In the genomic region with DNA sequence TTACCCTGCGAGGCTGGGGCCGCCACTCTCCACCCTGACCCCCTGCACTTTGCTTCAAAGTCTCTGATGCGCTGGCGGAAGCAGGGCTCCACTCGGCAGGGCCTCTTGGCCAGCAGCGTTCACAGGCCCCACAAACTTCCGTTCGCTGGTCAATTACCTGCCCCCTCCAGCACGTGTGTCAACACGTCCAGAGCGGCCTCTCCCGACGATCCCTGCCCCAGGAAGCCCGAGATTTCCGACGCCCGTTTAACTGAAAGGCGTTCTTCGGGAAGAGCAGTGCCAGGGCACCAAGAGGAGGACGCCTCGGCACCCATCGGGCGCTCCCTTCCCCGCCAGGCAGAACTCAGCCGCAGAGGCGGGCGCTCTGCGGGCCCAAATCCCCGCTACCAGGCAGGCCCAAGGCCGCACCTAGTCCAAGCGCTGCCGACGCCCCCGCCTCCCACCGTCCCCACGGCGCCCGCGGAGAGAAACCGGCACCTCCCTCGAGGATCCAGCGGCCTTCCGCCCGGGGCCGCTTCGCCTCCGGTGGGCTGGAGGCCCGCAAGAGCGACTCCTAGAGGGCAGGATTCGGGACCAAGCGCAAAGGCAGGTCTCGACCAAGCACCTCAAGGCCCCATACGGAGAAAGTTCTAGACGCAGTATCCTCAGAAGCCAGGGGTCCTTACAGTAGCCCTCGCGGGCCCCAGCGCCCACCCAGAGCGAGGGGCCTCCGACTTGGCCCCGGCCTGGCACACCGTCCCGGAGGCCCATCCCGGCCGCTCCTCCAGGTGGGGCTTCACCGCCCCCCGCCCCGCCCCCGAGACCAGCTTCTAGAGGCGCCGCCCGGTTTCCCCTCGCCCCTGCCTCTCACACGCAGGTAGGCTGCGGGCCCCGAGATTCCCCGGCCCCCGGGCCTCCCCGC, we compare ENCODE assay signal across 8 cellular contexts. TPM values are rescaled to one million over a fixed set of nuclear protein-coding genes. Genes with fewer than 3 reads are reported as not detected.
DNase-seq lines count a peak whose midpoint lies in the region; ATAC-seq and TF ChIP-seq lines count a peak whose summit lies in the region.

No MANE protein-coding gene starts in this region.

- ATAC-seq in GM21723 (IDR thresholded peaks at IDR 0.05; ENCODE audit: unreplicated experiment) (peak; percentile 39), T-helper 17 cell (peak; percentile 24), right lobe of liver (peak in 3 of 4 donors; percentile 0 to 9 (median 2))
- peak; percentile 31 for ATAC-seq in central memory CD8-positive, alpha-beta T cell (replicated peaks; ENCODE audit: extremely low read depth, poor library complexity, severe bottlenecking)

- no peaks in the 10 kb centered on the region for H3K9me3 Mint-ChIP-seq in central memory CD8-positive, alpha-beta T cell

- H3K4me3 ChIP-seq in right lobe of liver: peak overlapping the region; percentile 60 to 71 (median 71)

- peaks cover 0 to 14% (median 0%) of the 10 kb centered on the region in 4 donors for H3K4me1 ChIP-seq in right lobe of liver

- H3K27ac Mint-ChIP-seq in T-helper 17 cell: peak overlapping the region; percentile 56
- peak overlapping the region; percentile 51 for H3K27ac Mint-ChIP-seq in central memory CD8-positive, alpha-beta T cell (ENCODE audit: low read depth)

- H3K4me1 Mint-ChIP-seq in T-helper 17 cell: peaks cover 19% of the 10 kb centered on the region
- H3K4me1 Mint-ChIP-seq in central memory CD8-positive, alpha-beta T cell: peaks cover 17% of the 10 kb centered on the region

- TF ChIP-seq POLR2A in right lobe of liver (IDR thresholded peaks at IDR 0.05): peak; percentile 5

- 24% methylated on average over 11 of the region's 78 CpGs for WGBS in right lobe of liver (ENCODE audit: insufficient coverage, low coverage, low lambda C conversion rate, missing lambda C conversion rate)

- no peak for TF ChIP-seq RAD21 in Ishikawa (IDR thresholded peaks at IDR 0.05; ENCODE audit: low read depth)

- peak; percentile 50 for DNase-seq in GM03348 (ENCODE audit: low spot score)
- peak; percentile 29 to 44 (median 31) for DNase-seq in T-helper 17 cell
- peak in 1 of 2 donors; percentile 33 for DNase-seq in central memory CD8-positive, alpha-beta T cell (ENCODE audit: low spot score in 2 of 2)
- peak in 2 of 3 donors; percentile 55 to 70 for DNase-seq in right lobe of liver
- DNase-seq in stimulated activated CD8-positive, alpha-beta memory T cell treated with anti-CD3 and anti-CD28 coated beads, Interleukin-7, amount 100 ng/mL, for 48 hours (ENCODE audit: extremely low read depth in 1 of 2, low read depth in 1 of 2): peak; percentile 35 to 37
- DNase-seq in AML-193 (lab: John Stamatoyannopoulos, UW): no peak

- TF ChIP-seq EP300 in Ishikawa (IDR thresholded peaks at IDR 0.05; ENCODE audit: borderline replicate concordance): no peak

- peaks cover 0 to 7% (median 0%) of the 10 kb centered on the region in 4 donors for H3K36me3 ChIP-seq in right lobe of liver

- H3K36me3 Mint-ChIP-seq in T-helper 17 cell (ENCODE audit: low read depth): peaks cover 3% of the 10 kb centered on the region
- peaks cover 29% of the 10 kb centered on the region for H3K36me3 Mint-ChIP-seq in central memory CD8-positive, alpha-beta T cell (ENCODE audit: insufficient read depth)

- intact Hi-C loops in right lobe of liver (cut with DNase I): no loop called here

- H3K9me3 ChIP-seq in T-helper 17 cell (ENCODE audit: control insufficient read depth, low read length, poor library complexity, severe bottlenecking): no peaks in the 10 kb centered on the region
- no peaks in the 10 kb centered on the region for H3K9me3 ChIP-seq in right lobe of liver

- H3K27me3 ChIP-seq in right lobe of liver: no peaks in the 10 kb centered on the region

- TF ChIP-seq CTCF in right lobe of liver (IDR thresholded peaks at IDR 0.05): peak in 2 of 4 donors; percentile 9 to 19

- peak overlapping the region; percentile 32 to 78 (median 71) for H3K27ac ChIP-seq in right lobe of liver

- H3K4me3 Mint-ChIP-seq in T-helper 17 cell: peak overlapping the region; percentile 87
- peak overlapping the region; percentile 80 for H3K4me3 Mint-ChIP-seq in central memory CD8-positive, alpha-beta T cell

- H3K27me3 Mint-ChIP-seq in T-helper 17 cell: no peaks in the 10 kb centered on the region
- no peaks in the 10 kb centered on the region for H3K27me3 Mint-ChIP-seq in central memory CD8-positive, alpha-beta T cell

TF ChIP-seq in Ishikawa, 13 proteins besides CTCF, POLR2A, EP300 and RAD21:
- TF ChIP-seq CREB1 (IDR thresholded peaks at IDR 0.05; ENCODE audit: low read depth): no peak
- TF ChIP-seq TAF1 (IDR thresholded peaks at IDR 0.05; ENCODE audit: low read depth): no peak
- no peak for TF ChIP-seq TCF12 (IDR thresholded peaks at IDR 0.05; ENCODE audit: low read depth)
- no peak for TF ChIP-seq TEAD4 (IDR thresholded peaks at IDR 0.05)
- TF ChIP-seq ZBTB7A (IDR thresholded peaks at IDR 0.05; ENCODE audit: low read depth): peak; percentile 43; the same call in 1 of the 2 replicates
- TF ChIP-seq, protein P1, sequence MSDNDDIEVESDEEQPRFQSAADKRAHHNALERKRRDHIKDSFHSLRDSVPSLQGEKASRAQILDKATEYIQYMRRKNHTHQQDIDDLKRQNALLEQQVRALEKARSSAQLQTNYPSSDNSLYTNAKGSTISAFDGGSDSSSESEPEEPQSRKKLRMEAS (IDR thresholded peaks at IDR 0.05): peak; percentile 66
TF ChIP-seq in Ishikawa: peak in this region for 2.

RNA-seq across cellular contexts. Expression of a gene that starts 0.6 kb away (rescaled TPM):
- 100 to 1,000 TPM; 101 TPM for total RNA-seq in T-helper 17 cell
- total RNA-seq in right lobe of liver: 100 to 1,000 TPM; 100 to 126 (median 107) TPM

RNA-seq across cellular contexts. Expression of a gene that starts 1.1 kb away (rescaled TPM):
- 10 to 100 TPM; 14.7 to 17.7 TPM for total RNA-seq in T-helper 17 cell
- 10 to 100 TPM in 4 of 6 experiments, 1 to 10 TPM in 2; 8.0 to 20.8 (median 10.9) TPM for total RNA-seq in right lobe of liver

RNA-seq across cellular contexts. Expression of a gene that starts 35.9 kb away (rescaled TPM):
- total RNA-seq in T-helper 17 cell: 1 to 10 TPM; 3.4 to 4.4 TPM
- 1 to 10 TPM; 1.6 to 9.2 (median 2.9) TPM for total RNA-seq in right lobe of liver

RNA-seq across cellular contexts. Expression of a gene that starts 40.4 kb away (rescaled TPM):
- total RNA-seq in T-helper 17 cell (1 to 10 TPM in 1 of 2 donors, under 1 TPM in 1; 0.25 to 2.9 TPM), right lobe of liver (1 to 10 TPM in 3 of 6 experiments, under 1 TPM in 3; 0.55 to 1.7 (median 0.94) TPM)

RNA-seq across cellular contexts. Expression of a gene that starts 50.0 kb away (rescaled TPM):
- under 1 TPM in 1 of 2 donors, not detected in 1; 0.72 TPM for total RNA-seq in T-helper 17 cell
- total RNA-seq in right lobe of liver: under 1 TPM in 1 of 6 experiments, not detected in 5; 0.86 TPM

Comparison
In these comparisons a context has a peak if more than half of its experiments do, and no peak if none do; other contexts are left out.
1. DNase-seq: peak in GM03348 (single experiment), T-helper 17 cell (3 of 3), right lobe of liver (2 of 3) and stimulated activated CD8-positive, alpha-beta memory T cell treated with anti-CD3 and anti-CD28 coated beads, Interleukin-7, amount 100 ng/mL, for 48 hours (2 of 2); none in AML-193 (0 of 2).
2. Peak in every context shown above with its lines, with median percentiles within 50 percentile points of each other: ATAC-seq.